In the genomic region with DNA sequence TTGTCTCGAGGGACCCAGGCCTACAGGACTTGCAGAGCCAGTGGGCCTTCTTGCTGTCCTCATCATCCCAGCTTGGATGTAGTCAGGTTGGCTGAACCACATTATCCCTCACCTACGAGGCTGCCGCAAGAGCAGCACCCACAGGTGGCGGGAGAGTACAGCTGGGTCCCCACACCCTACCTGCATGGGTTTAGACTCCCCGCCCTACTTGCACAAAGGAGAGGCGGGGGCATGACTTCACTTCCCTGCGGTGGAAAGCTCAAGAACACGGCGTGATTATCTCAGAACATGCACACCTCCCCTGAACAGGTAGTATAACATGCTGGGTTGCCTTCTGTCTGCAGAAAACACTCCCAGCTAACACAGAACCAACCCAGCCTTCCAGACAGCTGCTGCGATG, we compare ENCODE assay signal across 1 cellular context.
TF ChIP-seq lines count a peak whose summit lies in the region.

No MANE protein-coding gene starts in this region.

TF ChIP-seq in WTC11, 78 proteins besides CTCF, POLR2A, EP300 and RAD21 (continued from another document):
- TF ChIP-seq, protein P1, sequence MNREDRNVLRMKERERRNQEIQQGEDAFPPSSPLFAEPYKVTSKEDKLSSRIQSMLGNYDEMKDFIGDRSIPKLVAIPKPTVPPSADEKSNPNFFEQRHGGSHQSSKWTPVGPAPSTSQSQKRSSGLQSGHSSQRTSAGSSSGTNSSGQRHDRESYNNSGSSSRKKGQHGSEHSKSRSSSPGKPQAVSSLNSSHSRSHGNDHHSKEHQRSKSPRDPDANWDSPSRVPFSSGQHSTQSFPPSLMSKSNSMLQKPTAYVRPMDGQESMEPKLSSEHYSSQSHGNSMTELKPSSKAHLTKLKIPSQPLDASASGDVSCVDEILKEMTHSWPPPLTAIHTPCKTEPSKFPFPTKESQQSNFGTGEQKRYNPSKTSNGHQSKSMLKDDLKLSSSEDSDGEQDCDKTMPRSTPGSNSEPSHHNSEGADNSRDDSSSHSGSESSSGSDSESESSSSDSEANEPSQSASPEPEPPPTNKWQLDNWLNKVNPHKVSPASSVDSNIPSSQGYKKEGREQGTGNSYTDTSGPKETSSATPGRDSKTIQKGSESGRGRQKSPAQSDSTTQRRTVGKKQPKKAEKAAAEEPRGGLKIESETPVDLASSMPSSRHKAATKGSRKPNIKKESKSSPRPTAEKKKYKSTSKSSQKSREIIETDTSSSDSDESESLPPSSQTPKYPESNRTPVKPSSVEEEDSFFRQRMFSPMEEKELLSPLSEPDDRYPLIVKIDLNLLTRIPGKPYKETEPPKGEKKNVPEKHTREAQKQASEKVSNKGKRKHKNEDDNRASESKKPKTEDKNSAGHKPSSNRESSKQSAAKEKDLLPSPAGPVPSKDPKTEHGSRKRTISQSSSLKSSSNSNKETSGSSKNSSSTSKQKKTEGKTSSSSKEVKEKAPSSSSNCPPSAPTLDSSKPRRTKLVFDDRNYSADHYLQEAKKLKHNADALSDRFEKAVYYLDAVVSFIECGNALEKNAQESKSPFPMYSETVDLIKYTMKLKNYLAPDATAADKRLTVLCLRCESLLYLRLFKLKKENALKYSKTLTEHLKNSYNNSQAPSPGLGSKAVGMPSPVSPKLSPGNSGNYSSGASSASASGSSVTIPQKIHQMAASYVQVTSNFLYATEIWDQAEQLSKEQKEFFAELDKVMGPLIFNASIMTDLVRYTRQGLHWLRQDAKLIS (CRISPR knock-in tag; IDR thresholded peaks at IDR 0.05; ENCODE audit: borderline replicate concordance): no peak
- TF ChIP-seq CDX4 (CRISPR knock-in tag; IDR thresholded peaks at IDR 0.05; ENCODE audit: borderline replicate concordance) (no peak), ZNF396 (CRISPR knock-in tag; IDR thresholded peaks at IDR 0.05; ENCODE audit: borderline replicate concordance) (no peak)
TF ChIP-seq in WTC11: peak in this region for 0.
